Comparison of ENCODE assay signal across 18 cellular contexts in the genomic region with DNA sequence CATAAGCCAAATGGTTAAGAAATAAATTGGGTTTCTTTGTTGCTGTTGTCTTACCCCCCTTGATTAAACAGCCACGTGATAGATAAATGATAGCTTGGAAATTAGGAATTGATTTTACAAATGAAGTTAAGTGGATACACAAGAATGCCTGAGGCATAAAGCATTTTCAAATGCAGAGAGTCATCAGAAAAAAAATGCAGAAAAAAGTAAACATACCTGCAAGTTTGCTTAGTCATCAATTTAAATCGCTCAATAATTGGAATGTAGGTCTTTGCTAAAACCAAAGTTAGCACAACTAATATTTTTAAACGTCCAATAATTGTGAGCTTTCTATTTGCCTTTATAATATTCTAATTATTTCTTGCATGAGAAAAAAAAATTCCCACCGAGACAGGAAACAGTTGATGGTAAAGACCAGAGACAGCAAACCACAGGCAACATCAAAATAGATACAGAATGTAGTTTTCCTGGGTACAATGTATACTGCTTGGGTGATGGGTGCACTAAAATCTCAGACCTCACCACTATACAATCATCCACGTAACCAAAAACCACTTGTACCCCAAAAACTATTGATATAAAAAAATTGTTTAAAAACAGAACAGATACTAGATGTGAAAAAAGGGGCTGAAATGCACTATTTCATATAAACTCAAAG.
"Had no signal": no experiment of that assay in that cellular context is flagged by ENCODE, and none has a peak within 500 bp of the region (broad histone marks: within the 10 kb centered on the region; RNA-seq: fewer than 3 reads in every experiment).

No MANE protein-coding gene starts in this region.

- H3K36me3 ChIP-seq: thyroid gland had no signal

- H3K27ac Mint-ChIP-seq: activated naive CD4-positive, alpha-beta T cell treated with anti-CD3 and anti-CD28 coated beads for 36 hours; activated naive CD8-positive, alpha-beta T cell treated with anti-CD3 and anti-CD28 coated beads, Interleukin-2, amount 50 U/mL, for 24 hours; activated T-helper 17 cell treated with anti-CD3 and anti-CD28 coated beads, Interleukin-2, amount 50 U/mL, for 72 hours; memory B cell; stimulated activated naive B cell treated with anti-CD40 and anti-IgM and Interleukin-4, amounts not matched to agents 10 μg/mL and 1 μg/mL and 100 μg/mL, for 72 hours had no signal

- DNase-seq: activated CD4-positive, alpha-beta T cell treated with anti-CD3 and anti-CD28 coated beads for 1 hour; activated CD4-positive, alpha-beta T cell treated with anti-CD3 and anti-CD28 coated beads, Interleukin-2, amount 50 U/mL, for 4 hours; activated naive CD4-positive, alpha-beta T cell treated with anti-CD3 and anti-CD28 coated beads for 36 hours; activated naive CD8-positive, alpha-beta T cell treated with anti-CD3 and anti-CD28 coated beads, Interleukin-2, amount 50 U/mL, for 24 hours; aorta; cortex of kidney; effector CD4-positive, alpha-beta T cell; kidney glomerular epithelial cell; left ventricle myocardium superior; posterior cingulate gyrus; stimulated activated CD4-positive, alpha-beta T cell treated with anti-CD3 and anti-CD28 coated beads, Interleukin-2, amount 100 ng/mL, for 48 hours; stimulated activated naive B cell treated with anti-CD40 and anti-IgM and Interleukin-4, amounts not matched to agents 10 μg/mL and 1 μg/mL and 100 μg/mL, for 72 hours; thyroid gland had no signal

- H3K9me3 ChIP-seq: thyroid gland had no signal

- H3K4me3 Mint-ChIP-seq: activated naive CD4-positive, alpha-beta T cell treated with anti-CD3 and anti-CD28 coated beads for 36 hours; activated naive CD8-positive, alpha-beta T cell treated with anti-CD3 and anti-CD28 coated beads, Interleukin-2, amount 50 U/mL, for 24 hours; activated T-helper 17 cell treated with anti-CD3 and anti-CD28 coated beads, Interleukin-2, amount 50 U/mL, for 72 hours; memory B cell; natural killer cell treated with Interleukin-12 subunit alpha and Interleukin-12 subunit beta and Interleukin-15 and Interleukin-18, amount 100 ng/mL, for 72 hours; stimulated activated naive B cell treated with anti-CD40 and anti-IgM and Interleukin-4, amounts not matched to agents 10 μg/mL and 1 μg/mL and 100 μg/mL, for 72 hours had no signal

- H3K4me3 ChIP-seq: thyroid gland had no signal

- H3K27me3 Mint-ChIP-seq: activated naive CD8-positive, alpha-beta T cell treated with anti-CD3 and anti-CD28 coated beads, Interleukin-2, amount 50 U/mL, for 24 hours; activated T-helper 17 cell treated with anti-CD3 and anti-CD28 coated beads, Interleukin-2, amount 50 U/mL, for 72 hours; memory B cell; natural killer cell treated with Interleukin-12 subunit alpha and Interleukin-12 subunit beta and Interleukin-15 and Interleukin-18, amount 100 ng/mL, for 72 hours; stimulated activated naive B cell treated with anti-CD40 and anti-IgM and Interleukin-4, amounts not matched to agents 10 μg/mL and 1 μg/mL and 100 μg/mL, for 72 hours had no signal

- H3K4me1 ChIP-seq: thyroid gland had no signal

- ATAC-seq: activated naive CD8-positive, alpha-beta T cell treated with anti-CD3 and anti-CD28 coated beads, Interleukin-2, amount 50 U/mL, for 24 hours; activated T-helper 17 cell treated with anti-CD3 and anti-CD28 coated beads, Interleukin-2, amount 50 U/mL, for 72 hours; foreskin keratinocyte; left ventricle myocardium superior; natural killer cell treated with Interleukin-12 subunit alpha and Interleukin-12 subunit beta and Interleukin-15 and Interleukin-18, amount 100 ng/mL, for 72 hours; stimulated activated naive B cell treated with anti-CD40 and anti-IgM and Interleukin-4, amounts not matched to agents 10 μg/mL and 1 μg/mL and 100 μg/mL, for 72 hours had no signal

- H3K36me3 Mint-ChIP-seq: memory B cell; natural killer cell treated with Interleukin-12 subunit alpha and Interleukin-12 subunit beta and Interleukin-15 and Interleukin-18, amount 100 ng/mL, for 72 hours; stimulated activated naive B cell treated with anti-CD40 and anti-IgM and Interleukin-4, amounts not matched to agents 10 μg/mL and 1 μg/mL and 100 μg/mL, for 72 hours had no signal

- H3K4me1 Mint-ChIP-seq: activated T-helper 17 cell treated with anti-CD3 and anti-CD28 coated beads, Interleukin-2, amount 50 U/mL, for 72 hours; memory B cell had no signal

- H3K27me3 ChIP-seq: foreskin keratinocyte, thyroid gland had no signal

- H3K27ac ChIP-seq: foreskin keratinocyte, thyroid gland, VCaP had no signal

- H3K9me3 Mint-ChIP-seq: activated naive CD4-positive, alpha-beta T cell treated with anti-CD3 and anti-CD28 coated beads for 36 hours; activated naive CD8-positive, alpha-beta T cell treated with anti-CD3 and anti-CD28 coated beads, Interleukin-2, amount 50 U/mL, for 24 hours; activated T-helper 17 cell treated with anti-CD3 and anti-CD28 coated beads, Interleukin-2, amount 50 U/mL, for 72 hours; natural killer cell treated with Interleukin-12 subunit alpha and Interleukin-12 subunit beta and Interleukin-15 and Interleukin-18, amount 100 ng/mL, for 72 hours; stimulated activated naive B cell treated with anti-CD40 and anti-IgM and Interleukin-4, amounts not matched to agents 10 μg/mL and 1 μg/mL and 100 μg/mL, for 72 hours had no signal
